In genomic region chrX:139930923-139931645, GRCh38 we compare ENCODE assay signal across 8 cellular contexts. TPM values are rescaled to one million over a fixed set of nuclear protein-coding genes. Genes with fewer than 3 reads are reported as not detected.
DNase-seq lines count a peak whose midpoint lies in the region; ATAC-seq and TF ChIP-seq lines count a peak whose summit lies in the region.

No MANE protein-coding gene starts in this region.

- H3K27ac Mint-ChIP-seq in activated CD4-positive, alpha-beta memory T cell treated with anti-CD3 and anti-CD28 coated beads, Interleukin-2, amount 10 ng/mL, durations not matched to agents 7 days and 5 days = peak overlapping the region; percentile 26
- H3K27ac Mint-ChIP-seq in naive thymus-derived CD8-positive, alpha-beta T cell = peak overlapping the region; percentile 31 to 89 (median 80)

- TF ChIP-seq POLR2A in erythroblast (IDR thresholded peaks at IDR 0.05; ENCODE audit: low read length) = no peak

- POLR2A ChIA-PET in activated CD4-positive, alpha-beta memory T cell treated with anti-CD3 and anti-CD28 coated beads, Interleukin-2, amount 10 ng/mL, durations not matched to agents 7 days and 5 days (lab: Charles Lee) = no interaction called here
- POLR2A ChIA-PET in naive thymus-derived CD8-positive, alpha-beta T cell (lab: Charles Lee) = interaction anchor here (0.8 kb wide), 1 partner anchor 120 kb away, joined by 3 read pairs; no protein-coding TSS in a partner anchor

- H3K4me3 ChIP-seq in DOHH2 (ENCODE audit: low read length) = peak overlapping the region; percentile 78

- no peaks in the 10 kb centered on the region for H3K36me3 ChIP-seq in DOHH2 (ENCODE audit: control insufficient read depth, low read length)

- no peak for ATAC-seq in naive thymus-derived CD8-positive, alpha-beta T cell
- no peak for ATAC-seq in HG03159 (IDR thresholded peaks at IDR 0.05; ENCODE audit: unreplicated experiment)

- in situ Hi-C loops in KBM-7 (cut with MboI; ENCODE audit: low pct_unique_long_range_greater_than_20kb, low sequenced_read_pairs) = no loop called here

- H3F3A ChIP-seq in DOHH2 (ENCODE audit: control insufficient read depth, insufficient read depth) = no peaks in the 10 kb centered on the region

- H3K27me3 ChIP-seq in DOHH2 (ENCODE audit: control insufficient read depth, low read length) = no peaks in the 10 kb centered on the region

- CTCF ChIA-PET in activated CD4-positive, alpha-beta memory T cell treated with anti-CD3 and anti-CD28 coated beads, Interleukin-2, amount 10 ng/mL, durations not matched to agents 7 days and 5 days (lab: Charles Lee) = no interaction called here

- H3K9me3 ChIP-seq in DOHH2 (ENCODE audit: control insufficient read depth, insufficient read depth, low read length) = no peaks in the 10 kb centered on the region

- DNase-seq in KBM-7 (peak; percentile 78), erythroblast (lab: John Stamatoyannopoulos, UW) (peak; percentile 21 to 34), NCI-H146 treated with DMSO at 0.1 percent for 48 hours (lab: John Stamatoyannopoulos, UW; ENCODE audit: unreplicated experiment) (no peak), ureter (ENCODE audit: low spot score) (no peak)
- DNase-seq in activated CD4-positive, alpha-beta memory T cell treated with anti-CD3 and anti-CD28 coated beads, Interleukin-2, amount 10 ng/mL, durations not matched to agents 7 days and 5 days = peak; percentile 18
- DNase-seq in naive thymus-derived CD8-positive, alpha-beta T cell = peak in 6 of 10 donors; percentile 6 to 25 (median 18)

- H3K9me2 ChIP-seq in DOHH2 (replicated peaks; ENCODE audit: control insufficient read depth, low read length) = no peaks in the 10 kb centered on the region

- H3K79me2 ChIP-seq in DOHH2 (ENCODE audit: control insufficient read depth, low read length) = peaks cover 56% of the 10 kb centered on the region

- peak overlapping the region; percentile 26 for H3K27ac ChIP-seq in DOHH2 (ENCODE audit: low read depth, low read length)

- H3K36me3 Mint-ChIP-seq in activated CD4-positive, alpha-beta memory T cell treated with anti-CD3 and anti-CD28 coated beads, Interleukin-2, amount 10 ng/mL, durations not matched to agents 7 days and 5 days (ENCODE audit: low read depth) = peaks cover 4% of the 10 kb centered on the region
- no peaks in the 10 kb centered on the region for H3K36me3 Mint-ChIP-seq in naive thymus-derived CD8-positive, alpha-beta T cell

- H3K4me3 Mint-ChIP-seq in activated CD4-positive, alpha-beta memory T cell treated with anti-CD3 and anti-CD28 coated beads, Interleukin-2, amount 10 ng/mL, durations not matched to agents 7 days and 5 days = peak overlapping the region; percentile 70
- peak overlapping the region; percentile 77 to 91 (median 81) for H3K4me3 Mint-ChIP-seq in naive thymus-derived CD8-positive, alpha-beta T cell

- H3K27me3 Mint-ChIP-seq in activated CD4-positive, alpha-beta memory T cell treated with anti-CD3 and anti-CD28 coated beads, Interleukin-2, amount 10 ng/mL, durations not matched to agents 7 days and 5 days = no peaks in the 10 kb centered on the region
- H3K27me3 Mint-ChIP-seq in naive thymus-derived CD8-positive, alpha-beta T cell = no peaks in the 10 kb centered on the region

- peaks cover 19% of the 10 kb centered on the region for H3K4me1 ChIP-seq in DOHH2 (ENCODE audit: control insufficient read depth, low read length)

- no peak for TF ChIP-seq CTCF in DOHH2 (IDR thresholded peaks at IDR 0.05; ENCODE audit: low read depth, low read length, poor library complexity, severe bottlenecking)

- H3K4me2 ChIP-seq in DOHH2 (ENCODE audit: low read length) = peak overlapping the region; percentile 65

- H3K4me1 Mint-ChIP-seq in activated CD4-positive, alpha-beta memory T cell treated with anti-CD3 and anti-CD28 coated beads, Interleukin-2, amount 10 ng/mL, durations not matched to agents 7 days and 5 days = peaks cover 19% of the 10 kb centered on the region
- peaks cover 5 to 39% (median 28%) of the 10 kb centered on the region in 4 donors for H3K4me1 Mint-ChIP-seq in naive thymus-derived CD8-positive, alpha-beta T cell

- no peaks in the 10 kb centered on the region for H4K20me1 ChIP-seq in DOHH2 (ENCODE audit: control insufficient read depth, insufficient read depth, low read depth, low read length)

- H3K9me3 Mint-ChIP-seq in activated CD4-positive, alpha-beta memory T cell treated with anti-CD3 and anti-CD28 coated beads, Interleukin-2, amount 10 ng/mL, durations not matched to agents 7 days and 5 days = no peaks in the 10 kb centered on the region
- no peaks in the 10 kb centered on the region for H3K9me3 Mint-ChIP-seq in naive thymus-derived CD8-positive, alpha-beta T cell

RNA-seq across cellular contexts. Expression of gene ATP11C, which starts 1.8 kb away (rescaled TPM):
- 10 to 100 TPM; 11.3 to 12.3 TPM for total RNA-seq in activated CD4-positive, alpha-beta memory T cell treated with anti-CD3 and anti-CD28 coated beads, Interleukin-2, amount 10 ng/mL, durations not matched to agents 7 days and 5 days
- 10 to 100 TPM; 35.5 to 37.0 TPM for total RNA-seq in naive thymus-derived CD8-positive, alpha-beta T cell
- 1 to 10 TPM; 2.2 to 7.4 (median 5.7) TPM for polyA plus RNA-seq in naive thymus-derived CD8-positive, alpha-beta T cell
- 36.3 TPM for total RNA-seq in ureter

RNA-seq across cellular contexts. Expression of gene CXorf66, which starts 34.2 kb away (rescaled TPM):
- total RNA-seq in activated CD4-positive, alpha-beta memory T cell treated with anti-CD3 and anti-CD28 coated beads, Interleukin-2, amount 10 ng/mL, durations not matched to agents 7 days and 5 days = not detected
- total RNA-seq in naive thymus-derived CD8-positive, alpha-beta T cell = not detected
- polyA plus RNA-seq in naive thymus-derived CD8-positive, alpha-beta T cell = not detected
- total RNA-seq in ureter = not detected

Comparison
In these comparisons a context has a peak if more than half of its experiments do, and no peak if none do; other contexts are left out.
1. DNase-seq: peak in KBM-7 (single experiment), activated CD4-positive, alpha-beta memory T cell treated with anti-CD3 and anti-CD28 coated beads, Interleukin-2, amount 10 ng/mL, durations not matched to agents 7 days and 5 days (single experiment), erythroblast (2 of 2) and naive thymus-derived CD8-positive, alpha-beta T cell (6 of 10); none in NCI-H146 treated with DMSO at 0.1 percent for 48 hours (single experiment) and ureter (single experiment).